ENCODE assay signal across 9 cellular contexts in genomic region chr4:7938513-7939376, GRCh38. TPM values are rescaled to one million over a fixed set of nuclear protein-coding genes. Genes with fewer than 3 reads are reported as not detected.
DNase-seq lines count a peak whose midpoint lies in the region; ATAC-seq, FAIRE-seq and TF ChIP-seq lines count a peak whose summit lies in the region.
"Had no signal": no experiment of that assay in that cellular context is flagged by ENCODE, and none has a peak within 500 bp of the region (broad histone marks: within the 10 kb centered on the region; RNA-seq: fewer than 3 reads in every experiment).

No MANE protein-coding gene starts in this region.

- no peaks in the 10 kb centered on the region for H3K27me3 ChIP-seq in gastroesophageal sphincter
- H3K27me3 ChIP-seq in osteoblast (ENCODE audit: insufficient read depth, low read length), result no peaks in the 10 kb centered on the region

- H3K4me3 ChIP-seq in gastroesophageal sphincter, result peak overlapping the region; percentile 89 to 99
- peak overlapping the region; percentile 85 for H3K4me3 ChIP-seq in osteoblast (ENCODE audit: insufficient read depth, low read length)

- TF ChIP-seq CTCF in gastroesophageal sphincter (IDR thresholded peaks at IDR 0.05), result peak in 2 of 4 experiments; percentile 8 to 27
- no peak for TF ChIP-seq CTCF in osteoblast (IDR thresholded peaks at IDR 0.05; ENCODE audit: extremely low read depth, low read depth, low read length)

- H3K27ac ChIP-seq in gastroesophageal sphincter (peak overlapping the region; percentile 94 to 100 (median 99)), osteoblast (ENCODE audit: low read depth, low read length) (peak overlapping the region; percentile 76)

- no peaks in the 10 kb centered on the region for H3K9me3 ChIP-seq in gastroesophageal sphincter
- no peaks in the 10 kb centered on the region for H3K9me3 ChIP-seq in osteoblast (ENCODE audit: low read depth, low read length)

- H4K20me1 ChIP-seq in osteoblast (ENCODE audit: insufficient read depth, low read length), result peaks cover 28% of the 10 kb centered on the region

- ATAC-seq in gastroesophageal sphincter, result peak; percentile 29
- no peak for ATAC-seq in GM18907 (IDR thresholded peaks at IDR 0.05; ENCODE audit: unreplicated experiment)
- no peak for ATAC-seq in GM21737 (IDR thresholded peaks at IDR 0.05; ENCODE audit: unreplicated experiment)

- DNase-seq in NCI-H748 (lab: John Stamatoyannopoulos, UW; ENCODE audit: unreplicated experiment) (peak; percentile 19), NCI-H748 treated with DMSO at 0.1 percent for 48 hours (lab: John Stamatoyannopoulos, UW) (no peak), osteoblast (ENCODE audit: insufficient read length, low spot score, missing footprints) (peak; percentile 88), GM12891 (ENCODE audit: insufficient read length, low spot score) (no peak)
- DNase-seq in activated effector memory CD4-positive, alpha-beta T cell treated with Interleukin-2 at 50 U/mL for 16 hours, result peak; percentile 7
- DNase-seq: DND-41 had no signal

- no peak for TF ChIP-seq EP300 in gastroesophageal sphincter (IDR thresholded peaks at IDR 0.05)

- FAIRE-seq in GM12891 (lab: Jason Lieb, UNC), result no peak

- peak overlapping the region; percentile 93 for H3K4me2 ChIP-seq in osteoblast (ENCODE audit: insufficient read depth, low read length)

- H3K79me2 ChIP-seq in osteoblast (ENCODE audit: insufficient read depth, low read length), result peaks cover 61% of the 10 kb centered on the region

- H3K4me1 ChIP-seq in gastroesophageal sphincter (peaks cover 0 to 57% (median 10%) of the 10 kb centered on the region in 3 donors), osteoblast (ENCODE audit: insufficient read depth, low read length) (peaks cover 47% of the 10 kb centered on the region)

- peaks cover 0 to under 1% of the 10 kb centered on the region in 2 donors for H3K36me3 ChIP-seq in gastroesophageal sphincter
- peaks cover 10% of the 10 kb centered on the region for H3K36me3 ChIP-seq in osteoblast (ENCODE audit: insufficient read depth, low read length)

- WGBS in gastroesophageal sphincter (ENCODE audit: low coverage in 1 of 2), 2 donors, result 0% methylated on average over 6 of the region's 78 CpGs; no CpG with 5 or more reads in 1 of the 2 donors

- H2AFZ ChIP-seq in osteoblast (ENCODE audit: low read length), result no peak overlapping the region

- TF ChIP-seq POLR2A in gastroesophageal sphincter (IDR thresholded peaks at IDR 0.05) (peak; percentile 41 to 43), GM12891 (IDR thresholded peaks at IDR 0.05; ENCODE audit: low read depth, low read length) (no peak)

TF ChIP-seq in GM12891, 5 proteins besides CTCF, POLR2A, EP300 and RAD21:
- TF ChIP-seq POLR2AphosphoS5 (IDR thresholded peaks at IDR 0.05; ENCODE audit: low read depth, low read length) (no peak), PAX5 (IDR thresholded peaks at IDR 0.05; ENCODE audit: insufficient read depth, low read length, severe bottlenecking) (no peak), POU2F2 (IDR thresholded peaks at IDR 0.05; ENCODE audit: low read depth, low read length) (no peak), SPI1 (IDR thresholded peaks at IDR 0.05; ENCODE audit: low read depth, low read length) (no peak), TAF1 (IDR thresholded peaks at IDR 0.05; ENCODE audit: low read depth, low read length) (no peak)

RNA-seq across cellular contexts. Expression of gene AFAP1, which starts 0.9 kb away (rescaled TPM):
- total RNA-seq in gastroesophageal sphincter (10 to 100 TPM; 32.0 to 79.7 (median 48.1) TPM), osteoblast (101 and 106 TPM in 2 replicates)
- polyA plus RNA-seq in GM12891 (2012; ENCODE audit: low read depth, missing spikeins), result 1.3 TPM

Comparison
In these comparisons a context has a peak if more than half of its experiments do, and no peak if none do; other contexts are left out.
1. DNase-seq: peak in NCI-H748 (single experiment), activated effector memory CD4-positive, alpha-beta T cell treated with Interleukin-2 at 50 U/mL for 16 hours (single experiment) and osteoblast (single experiment); none in NCI-H748 treated with DMSO at 0.1 percent for 48 hours (single experiment) and GM12891 (single experiment).